Comparison of ENCODE assay signal across 8 cellular contexts in the genomic region with DNA sequence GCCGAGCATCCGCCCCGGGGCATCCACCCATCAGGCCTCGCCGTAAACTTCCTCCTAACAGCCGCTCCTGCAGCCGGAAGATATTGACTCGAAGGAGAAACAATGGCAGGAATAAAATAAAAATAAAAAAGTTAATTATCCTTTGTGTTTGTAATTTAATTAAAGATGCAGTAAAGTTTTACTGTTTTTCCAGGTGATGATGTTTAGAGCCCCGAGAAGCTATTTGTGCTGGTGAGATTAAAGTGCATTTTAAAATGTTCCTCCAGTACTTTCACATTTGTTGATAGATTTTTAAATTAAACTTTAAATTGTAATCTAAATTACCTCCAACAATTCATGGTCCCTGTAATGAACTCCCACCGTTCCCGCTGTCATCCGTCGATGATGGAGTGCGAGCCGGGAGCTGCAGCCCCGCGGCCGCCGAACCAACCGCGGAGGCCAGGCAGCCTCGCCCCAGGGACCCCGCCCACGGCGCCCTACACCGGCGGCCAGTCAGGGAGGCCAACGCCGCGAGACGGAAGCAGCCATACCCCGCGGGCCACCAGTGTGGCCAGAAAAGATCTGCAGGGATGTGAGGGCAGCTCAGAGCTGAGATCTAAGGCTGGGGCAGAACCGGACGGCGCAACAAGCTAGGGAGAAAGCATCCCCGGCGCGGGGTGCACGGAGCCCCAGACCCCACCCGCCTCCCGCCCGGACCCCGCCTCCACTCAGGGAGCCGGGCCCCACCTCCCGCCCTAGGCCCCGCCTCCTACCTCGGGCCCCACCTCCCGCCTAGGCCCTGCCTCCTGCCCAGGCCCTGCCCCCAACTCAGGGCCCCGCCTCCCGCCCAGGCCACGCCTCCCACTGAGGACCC.
DNase-seq lines count a peak whose midpoint lies in the region; ATAC-seq and TF ChIP-seq lines count a peak whose summit lies in the region.

No MANE protein-coding gene starts in this region.

- H3K4me3 ChIP-seq in SJCRH30 (peak overlapping the region; percentile 51), trophoblast cell (ENCODE audit: low read depth, low read length) (no peak overlapping the region)

- no peak overlapping the region for H4K91ac ChIP-seq in trophoblast cell (ENCODE audit: low read depth, low read length)

- H3K36me3 ChIP-seq in SJCRH30, result no peaks in the 10 kb centered on the region
- H3K36me3 ChIP-seq in trophoblast cell (ENCODE audit: control insufficient read depth in 1 of 2, insufficient read depth in 2 of 2, low read length in 2 of 2), result no peaks in the 10 kb centered on the region

- no peak overlapping the region for H3K14ac ChIP-seq in trophoblast cell (ENCODE audit: low read length)

- no peaks in the 10 kb centered on the region for H3K79me2 ChIP-seq in trophoblast cell (ENCODE audit: control insufficient read depth, insufficient read depth, low read length, poor library complexity)

- H3K36me3 Mint-ChIP-seq in glutamatergic neuron (ENCODE audit: unreplicated experiment) (peaks cover 9% of the 10 kb centered on the region), type B pancreatic cell (no peaks in the 10 kb centered on the region)

- H4K12ac ChIP-seq in trophoblast cell (ENCODE audit: low read depth, low read length), result no peak overlapping the region

- H3K4me3 Mint-ChIP-seq in glutamatergic neuron (ENCODE audit: unreplicated experiment), result peak overlapping the region; percentile 76
- peak overlapping the region; percentile 49 for H3K4me3 Mint-ChIP-seq in type B pancreatic cell

- H3K18ac ChIP-seq in trophoblast cell (ENCODE audit: low read length), result no peak overlapping the region

- H2BK120ac ChIP-seq in trophoblast cell (ENCODE audit: insufficient read depth, low read length, poor library complexity), result no peak overlapping the region

- H3K9me3 ChIP-seq in SJCRH30 (replicated peaks) (no peaks in the 10 kb centered on the region), trophoblast cell (ENCODE audit: insufficient read depth, low read depth, low read length) (peaks cover 16% of the 10 kb centered on the region)

- H3K79me1 ChIP-seq in trophoblast cell (ENCODE audit: low read length), result peaks cover 2% of the 10 kb centered on the region

- ATAC-seq in HG03354 (IDR thresholded peaks at IDR 0.05; ENCODE audit: poor library complexity, severe bottlenecking, unreplicated experiment) (peak; percentile 66), HG03442 (IDR thresholded peaks at IDR 0.05; ENCODE audit: unreplicated experiment) (no peak)

- no peak overlapping the region for H4K8ac ChIP-seq in trophoblast cell (ENCODE audit: low read depth, low read length)

- no peak overlapping the region for H2BK5ac ChIP-seq in trophoblast cell (ENCODE audit: low read depth, low read length, poor library complexity)

- peak overlapping the region; percentile 32 for H2AFZ ChIP-seq in trophoblast cell (ENCODE audit: insufficient read depth, low read length, poor library complexity)

- H2BK12ac ChIP-seq in trophoblast cell (ENCODE audit: low read length), result no peak overlapping the region

- no peaks in the 10 kb centered on the region for H3K4me1 ChIP-seq in SJCRH30
- peaks cover 5 to 8% of the 10 kb centered on the region in 2 experiments for H3K4me1 ChIP-seq in trophoblast cell (ENCODE audit: control insufficient read depth in 1 of 2, insufficient read depth in 2 of 2, low read length in 2 of 2)

- H3K4me2 ChIP-seq in trophoblast cell (ENCODE audit: low read length), result peak overlapping the region; percentile 78

- in situ Hi-C loops in GM13976 (cut with MboI; ENCODE audit: low sequenced_read_pairs, unreplicated experiment), result no loop called here

- H2AK5ac ChIP-seq in trophoblast cell (ENCODE audit: low read length), result no peak overlapping the region

- no CpG with 5 or more reads among the region's 52 CpGs for WGBS in trophoblast cell (ENCODE audit: extremely low coverage, insufficient coverage, insufficient read length)

- H3K9ac ChIP-seq in trophoblast cell (ENCODE audit: low read length), result no peak overlapping the region

- H3K27me3 Mint-ChIP-seq in glutamatergic neuron (ENCODE audit: unreplicated experiment) (peaks cover 11% of the 10 kb centered on the region), type B pancreatic cell (peaks cover 28% of the 10 kb centered on the region)

- H3K4me1 Mint-ChIP-seq in glutamatergic neuron (ENCODE audit: low read depth, unreplicated experiment) (peaks cover 3% of the 10 kb centered on the region), type B pancreatic cell (ENCODE audit: unreplicated experiment) (peaks cover 4% of the 10 kb centered on the region)

- no peak overlapping the region for H3K4ac ChIP-seq in trophoblast cell (ENCODE audit: low read depth, low read length)

- TF ChIP-seq CTCF in GM13976 (IDR thresholded peaks at IDR 0.05; ENCODE audit: borderline replicate concordance, control extremely low read depth, extremely low read depth, insufficient read depth, missing control alignments) (no peak), glutamatergic neuron (IDR thresholded peaks at IDR 0.05; ENCODE audit: partially characterized antibody, unreplicated experiment) (no peak), type B pancreatic cell (conservative IDR thresholded peaks at IDR 0.05) (no peak)

- H3K27ac Mint-ChIP-seq in glutamatergic neuron (ENCODE audit: unreplicated experiment), result no peak overlapping the region
- H3K27ac Mint-ChIP-seq in type B pancreatic cell, result peak overlapping the region; percentile 11

- no peaks in the 10 kb centered on the region for H3K27me3 ChIP-seq in SJCRH30
- H3K27me3 ChIP-seq in trophoblast cell (ENCODE audit: insufficient read depth, low read length), result peaks cover 12% of the 10 kb centered on the region

- no peak overlapping the region for H3K23ac ChIP-seq in trophoblast cell (ENCODE audit: low read length)

- DNase-seq in GM13976 (ENCODE audit: low spot score), result peak; percentile 95
- peak; percentile 75 to 81 for DNase-seq in SJCRH30
- DNase-seq in activated naive CD4-positive, alpha-beta T cell (lab: John Stamatoyannopoulos, UW), result peak; percentile 70 to 95 (median 88)
- peak; percentile 84 for DNase-seq in glutamatergic neuron
- peak; percentile 35 to 42 for DNase-seq in trophoblast cell
- DNase-seq in type B pancreatic cell (ENCODE audit: extremely low spot score, unreplicated experiment), result peak; percentile 87

- H3K27ac ChIP-seq in SJCRH30 (no peak overlapping the region; the same call in 1 of the 2 replicates), trophoblast cell (ENCODE audit: low read depth, low read length) (no peak overlapping the region)

- H3K9me3 Mint-ChIP-seq in glutamatergic neuron (ENCODE audit: unreplicated experiment), result peaks cover 12% of the 10 kb centered on the region
- H3K9me3 Mint-ChIP-seq in type B pancreatic cell, result no peaks in the 10 kb centered on the region

Comparison
In these comparisons a context has a peak if more than half of its experiments do, and no peak if none do; other contexts are left out.
1. DNase-seq: peak in every context shown above with its lines; median percentile 95 in GM13976; 88 in activated naive CD4-positive, alpha-beta T cell; 87 in type B pancreatic cell; 84 in glutamatergic neuron; 78 in SJCRH30; 38 in trophoblast cell.